14 cellular contexts compared by ENCODE assay signal in the genomic region with DNA sequence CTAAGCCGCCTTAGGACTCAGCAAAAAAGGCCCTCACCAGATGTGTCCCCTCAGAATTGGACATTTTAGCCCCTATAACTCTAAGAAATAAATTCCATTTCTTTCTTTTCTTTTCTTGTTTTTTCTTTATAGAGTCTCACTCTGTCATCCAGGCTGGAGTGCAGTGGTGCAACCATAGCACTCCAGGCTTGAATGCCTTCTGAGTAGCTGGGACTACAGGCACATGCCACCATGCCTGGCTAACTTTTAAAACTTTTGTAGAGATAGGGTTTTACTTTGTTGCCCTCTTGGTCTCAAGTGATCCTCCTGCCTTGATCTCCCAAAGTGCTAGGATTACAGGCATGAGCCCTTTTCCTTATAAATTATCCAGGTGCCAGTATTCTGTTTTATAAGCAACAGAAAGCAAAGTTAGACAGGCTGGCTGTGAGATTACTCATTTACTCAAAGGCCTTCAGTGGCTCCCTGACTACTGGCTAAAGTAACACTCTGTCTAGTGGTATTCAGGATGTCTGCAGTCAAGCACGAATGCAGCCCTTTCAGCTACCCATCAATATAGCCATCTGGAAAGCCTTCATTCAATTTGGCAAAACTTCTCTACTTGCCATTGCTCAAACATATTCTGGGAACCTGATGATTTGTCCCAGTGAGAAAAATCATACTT.
A peak's percentile ranks its signal among the peaks of the same experiment; 100 is the strongest.
DNase-seq lines count a peak whose midpoint lies in the region; ATAC-seq and TF ChIP-seq lines count a peak whose summit lies in the region.
"Had no signal": no experiment of that assay in that cellular context is flagged by ENCODE, and none has a peak within 500 bp of the region (broad histone marks: within the 10 kb centered on the region; RNA-seq: fewer than 3 reads in every experiment).

No MANE protein-coding gene starts in this region.

- no peaks in the 10 kb centered on the region for H3K9me3 ChIP-seq in thyroid gland
- H3K9me3 ChIP-seq: psoas muscle, thoracic aorta had no signal

- no peaks in the 10 kb centered on the region for H3K9me3 Mint-ChIP-seq in stimulated activated naive CD8-positive, alpha-beta T cell treated with anti-CD3 and anti-CD28 coated beads, Interleukin-15, Interleukin-2, amounts not matched to agents 100 ng/mL and 50 ng/mL, for 24 hours
- H3K9me3 Mint-ChIP-seq in stimulated activated naive CD8-positive, alpha-beta T cell treated with anti-CD3 and anti-CD28 coated beads, Interleukin-15, amount 100 ng/mL, for 72 hours = no peaks in the 10 kb centered on the region
- peaks cover 3% of the 10 kb centered on the region for H3K9me3 Mint-ChIP-seq in activated naive CD8-positive, alpha-beta T cell treated with anti-CD3 and anti-CD28 coated beads for 36 hours
- H3K9me3 Mint-ChIP-seq in activated naive CD4-positive, alpha-beta T cell treated with anti-CD3 and anti-CD28 coated beads for 36 hours = no peaks in the 10 kb centered on the region

- no peaks in the 10 kb centered on the region for H3K36me3 ChIP-seq in thyroid gland
- H3K36me3 ChIP-seq: thoracic aorta had no signal

- H3K27ac ChIP-seq in thyroid gland = peak overlapping the region in 1 of 3 donors; percentile 27
- H3K27ac ChIP-seq: psoas muscle, thoracic aorta had no signal

- ATAC-seq in stimulated activated naive CD8-positive, alpha-beta T cell treated with anti-CD3 and anti-CD28 coated beads, Interleukin-15, amount 100 ng/mL, for 72 hours = no peak
- ATAC-seq in HG03108 (IDR thresholded peaks at IDR 0.05; ENCODE audit: unreplicated experiment) = peak; percentile 23
- ATAC-seq: psoas muscle had no signal

- CTCF ChIA-PET in activated naive CD4-positive, alpha-beta T cell treated with anti-CD3 and anti-CD28 coated beads for 36 hours (lab: Charles Lee) = interaction anchor here (0.7 to 2.2 kb wide), 3 partner anchors 14 to 57 kb away, joined by 3 to 6 read pairs (median 4); no protein-coding TSS in a partner anchor

- 64 to 70% methylated on average over 2 of the region's 2 CpGs for WGBS in thyroid gland, 2 donors

- no peaks in the 10 kb centered on the region for H3K27me3 ChIP-seq in thyroid gland

- no peaks in the 10 kb centered on the region for H3K27me3 Mint-ChIP-seq in stimulated activated naive CD8-positive, alpha-beta T cell treated with anti-CD3 and anti-CD28 coated beads, Interleukin-15, Interleukin-2, amounts not matched to agents 100 ng/mL and 50 ng/mL, for 24 hours
- no peaks in the 10 kb centered on the region for H3K27me3 Mint-ChIP-seq in stimulated activated naive CD8-positive, alpha-beta T cell treated with anti-CD3 and anti-CD28 coated beads, Interleukin-15, amount 100 ng/mL, for 72 hours
- no peaks in the 10 kb centered on the region for H3K27me3 Mint-ChIP-seq in activated naive CD8-positive, alpha-beta T cell treated with anti-CD3 and anti-CD28 coated beads for 36 hours
- H3K27me3 Mint-ChIP-seq in activated naive CD4-positive, alpha-beta T cell treated with anti-CD3 and anti-CD28 coated beads for 36 hours (ENCODE audit: low read depth) = no peaks in the 10 kb centered on the region

- H3K4me3 Mint-ChIP-seq in stimulated activated naive CD8-positive, alpha-beta T cell treated with anti-CD3 and anti-CD28 coated beads, Interleukin-15, Interleukin-2, amounts not matched to agents 100 ng/mL and 50 ng/mL, for 24 hours = no peak overlapping the region
- no peak overlapping the region for H3K4me3 Mint-ChIP-seq in stimulated activated naive CD8-positive, alpha-beta T cell treated with anti-CD3 and anti-CD28 coated beads, Interleukin-15, amount 100 ng/mL, for 72 hours
- no peak overlapping the region for H3K4me3 Mint-ChIP-seq in activated naive CD8-positive, alpha-beta T cell treated with anti-CD3 and anti-CD28 coated beads for 36 hours
- no peak overlapping the region for H3K4me3 Mint-ChIP-seq in activated naive CD4-positive, alpha-beta T cell treated with anti-CD3 and anti-CD28 coated beads for 36 hours

- no peak overlapping the region for H3K4me3 ChIP-seq in thyroid gland (replicated peaks in 1 of 3)
- H3K4me3 ChIP-seq: psoas muscle, thoracic aorta had no signal

- no peak for DNase-seq in stimulated activated naive CD8-positive, alpha-beta T cell treated with anti-CD3 and anti-CD28 coated beads, Interleukin-15, amount 100 ng/mL, for 72 hours
- DNase-seq in activated naive CD8-positive, alpha-beta T cell treated with anti-CD3 and anti-CD28 coated beads for 36 hours = no peak
- DNase-seq in thyroid gland (peak; percentile 58 to 59), NCI-H2171 (lab: John Stamatoyannopoulos, UW) (no peak), NCI-H2196 treated with DMSO at 0.1 percent for 48 hours (lab: John Stamatoyannopoulos, UW; ENCODE audit: unreplicated experiment) (no peak)
- no peak for DNase-seq in activated naive CD4-positive, alpha-beta T cell treated with anti-CD3 and anti-CD28 coated beads for 36 hours
- DNase-seq: DMS79, H7, NCI-H526 treated with DMSO at 0.1 percent for 48 hours, psoas muscle, SW 1271 had no signal

- TF ChIP-seq CTCF in thyroid gland (IDR thresholded peaks at IDR 0.05) = peak in 1 of 6 experiments; percentile 5

- no peak for TF ChIP-seq POLR2A in thyroid gland (IDR thresholded peaks at IDR 0.05)

- peak overlapping the region; percentile 90 for H3K27ac Mint-ChIP-seq in stimulated activated naive CD8-positive, alpha-beta T cell treated with anti-CD3 and anti-CD28 coated beads, Interleukin-15, Interleukin-2, amounts not matched to agents 100 ng/mL and 50 ng/mL, for 24 hours
- peak overlapping the region in 1 of 2 donors; percentile 43 for H3K27ac Mint-ChIP-seq in stimulated activated naive CD8-positive, alpha-beta T cell treated with anti-CD3 and anti-CD28 coated beads, Interleukin-15, amount 100 ng/mL, for 72 hours
- H3K27ac Mint-ChIP-seq in activated naive CD8-positive, alpha-beta T cell treated with anti-CD3 and anti-CD28 coated beads for 36 hours = peak overlapping the region; percentile 79
- H3K27ac Mint-ChIP-seq in activated naive CD4-positive, alpha-beta T cell treated with anti-CD3 and anti-CD28 coated beads for 36 hours = no peak overlapping the region

- H3K36me3 Mint-ChIP-seq in stimulated activated naive CD8-positive, alpha-beta T cell treated with anti-CD3 and anti-CD28 coated beads, Interleukin-15, Interleukin-2, amounts not matched to agents 100 ng/mL and 50 ng/mL, for 24 hours (ENCODE audit: low read depth) = peaks cover 3% of the 10 kb centered on the region
- no peaks in the 10 kb centered on the region for H3K36me3 Mint-ChIP-seq in activated naive CD8-positive, alpha-beta T cell treated with anti-CD3 and anti-CD28 coated beads for 36 hours
- H3K36me3 Mint-ChIP-seq in activated naive CD4-positive, alpha-beta T cell treated with anti-CD3 and anti-CD28 coated beads for 36 hours (ENCODE audit: low read depth) = no peaks in the 10 kb centered on the region

- H3K4me1 ChIP-seq in thyroid gland = peaks cover 19 to 25% of the 10 kb centered on the region in 2 donors
- H3K4me1 ChIP-seq: psoas muscle had no signal

- intact Hi-C loops in thyroid gland (cut with DNase I) = no loop called here
- intact Hi-C loops in activated naive CD4-positive, alpha-beta T cell treated with anti-CD3 and anti-CD28 coated beads for 36 hours (cut with micrococcal nuclease) = loop anchor here (5.0 kb wide), 1 partner anchor 976 kb away; no protein-coding TSS in a partner anchor

- peaks cover 76% of the 10 kb centered on the region for H3K4me1 Mint-ChIP-seq in stimulated activated naive CD8-positive, alpha-beta T cell treated with anti-CD3 and anti-CD28 coated beads, Interleukin-15, Interleukin-2, amounts not matched to agents 100 ng/mL and 50 ng/mL, for 24 hours (ENCODE audit: low read depth)
- H3K4me1 Mint-ChIP-seq in stimulated activated naive CD8-positive, alpha-beta T cell treated with anti-CD3 and anti-CD28 coated beads, Interleukin-15, amount 100 ng/mL, for 72 hours = peaks cover 75% of the 10 kb centered on the region
- peaks cover 65% of the 10 kb centered on the region for H3K4me1 Mint-ChIP-seq in activated naive CD8-positive, alpha-beta T cell treated with anti-CD3 and anti-CD28 coated beads for 36 hours
- H3K4me1 Mint-ChIP-seq in activated naive CD4-positive, alpha-beta T cell treated with anti-CD3 and anti-CD28 coated beads for 36 hours (ENCODE audit: low read depth) = peaks cover 57% of the 10 kb centered on the region

Comparison
In these comparisons a context has a peak if more than half of its experiments do, and no peak if none do; other contexts are left out.
1. DNase-seq: peak in thyroid gland (2 of 2); none in stimulated activated naive CD8-positive, alpha-beta T cell treated with anti-CD3 and anti-CD28 coated beads, Interleukin-15, amount 100 ng/mL, for 72 hours (0 of 2), activated naive CD8-positive, alpha-beta T cell treated with anti-CD3 and anti-CD28 coated beads for 36 hours (single experiment), NCI-H2171 (single experiment), NCI-H2196 treated with DMSO at 0.1 percent for 48 hours (single experiment) and activated naive CD4-positive, alpha-beta T cell treated with anti-CD3 and anti-CD28 coated beads for 36 hours (single experiment).